Comparison of ENCODE assay signal across 8 cellular contexts in the genomic region with DNA sequence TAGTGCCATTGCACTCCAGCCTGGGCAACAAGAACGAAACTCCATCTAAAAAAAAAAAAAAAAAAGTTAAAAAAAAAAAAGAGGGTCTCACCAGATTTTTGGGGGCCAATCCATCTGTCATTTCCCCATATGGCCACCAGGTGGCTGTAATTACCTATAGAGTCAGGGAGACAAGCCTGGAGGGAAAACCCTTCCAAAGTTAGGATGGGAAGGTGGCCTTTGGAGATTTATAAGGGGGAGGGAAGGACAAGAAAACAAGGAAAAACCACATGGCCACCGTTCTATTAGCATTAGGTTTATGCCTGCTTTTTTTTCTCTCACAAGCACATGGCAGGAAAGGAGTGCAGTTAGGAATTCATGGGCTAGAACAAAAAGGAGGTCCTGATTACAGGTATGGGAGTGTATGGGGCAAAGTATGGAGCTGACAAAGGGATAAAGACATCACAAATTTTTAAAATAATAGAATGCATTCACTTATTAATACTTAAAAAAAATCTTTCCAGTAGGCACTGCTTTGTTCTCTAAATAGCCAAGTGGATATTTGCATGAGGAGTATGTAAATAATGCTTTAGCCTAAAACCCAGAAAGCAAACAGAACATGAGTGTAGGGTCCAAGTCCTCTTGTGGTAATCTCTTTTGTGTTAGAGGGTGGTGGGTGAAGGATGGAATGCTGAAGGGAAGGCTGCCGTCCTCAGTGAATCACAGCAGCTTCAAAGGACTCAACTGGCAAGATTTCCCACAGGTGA. TPM values are rescaled to one million over a fixed set of nuclear protein-coding genes. Genes with fewer than 3 reads are reported as not detected.
DNase-seq lines count a peak whose midpoint lies in the region; ATAC-seq and TF ChIP-seq lines count a peak whose summit lies in the region.

No MANE protein-coding gene starts in this region.

- DNase-seq in DMS 273 (lab: John Stamatoyannopoulos, UW; ENCODE audit: unreplicated experiment), result peak; percentile 78
- DNase-seq in HEK293T (ENCODE audit: extremely low spot score), result peak; percentile 44
- peak; percentile 17 for DNase-seq in SHP77 treated with DMSO at 0.1 percent for 48 hours (lab: John Stamatoyannopoulos, UW)
- peak in 2 of 3 experiments; percentile 50 to 55 for DNase-seq in effector memory CD8-positive, alpha-beta T cell
- DNase-seq in naive thymus-derived CD8-positive, alpha-beta T cell, result peak in 9 of 10 donors; percentile 42 to 84 (median 64)
- no peak for DNase-seq in DMS114 treated with DMSO at 0.1 percent for 48 hours (lab: John Stamatoyannopoulos, UW; ENCODE audit: unreplicated experiment)
- no peak for DNase-seq in Ammon's horn (ENCODE audit: low spot score)

- H3K27ac Mint-ChIP-seq in effector memory CD8-positive, alpha-beta T cell, result no peak overlapping the region
- peak overlapping the region in 4 of 10 donors; percentile 2 to 65 (median 2) for H3K27ac Mint-ChIP-seq in naive thymus-derived CD8-positive, alpha-beta T cell

- POLR2A ChIA-PET in HEK293T (lab: Yijun Ruan, JAX), result no interaction called here
- POLR2A ChIA-PET in naive thymus-derived CD8-positive, alpha-beta T cell (lab: Charles Lee), result interaction anchor here (0.7 to 5.0 kb wide), 8 partner anchors 8 to 127 kb away, joined by 3 to 20 read pairs (median 5); a partner anchor contains a TSS

- H3K4me3 Mint-ChIP-seq in effector memory CD8-positive, alpha-beta T cell, result no peak overlapping the region
- no peak overlapping the region for H3K4me3 Mint-ChIP-seq in naive thymus-derived CD8-positive, alpha-beta T cell

- no peak for ATAC-seq in effector memory CD8-positive, alpha-beta T cell (replicated peaks)
- ATAC-seq in naive thymus-derived CD8-positive, alpha-beta T cell, result no peak
- ATAC-seq in GM21737 (IDR thresholded peaks at IDR 0.05; ENCODE audit: unreplicated experiment), result no peak

- H3K27me3 Mint-ChIP-seq in effector memory CD8-positive, alpha-beta T cell, result no peaks in the 10 kb centered on the region
- no peaks in the 10 kb centered on the region for H3K27me3 Mint-ChIP-seq in naive thymus-derived CD8-positive, alpha-beta T cell

- CTCF ChIA-PET in HEK293T (lab: Yijun Ruan, JAX), result interaction anchor here (0.6 to 1.5 kb wide), 4 partner anchors 18 to 130 kb away, joined by 3 to 6 read pairs (median 3); no protein-coding TSS in a partner anchor

- no peaks in the 10 kb centered on the region for H3K9me3 Mint-ChIP-seq in effector memory CD8-positive, alpha-beta T cell
- H3K9me3 Mint-ChIP-seq in naive thymus-derived CD8-positive, alpha-beta T cell, result no peaks in the 10 kb centered on the region

- H3K36me3 Mint-ChIP-seq in effector memory CD8-positive, alpha-beta T cell (ENCODE audit: insufficient read depth), result peaks cover 11% of the 10 kb centered on the region
- peaks cover 0 to 19% (median 0%) of the 10 kb centered on the region in 3 donors for H3K36me3 Mint-ChIP-seq in naive thymus-derived CD8-positive, alpha-beta T cell

- peaks cover 16 to 18% of the 10 kb centered on the region in 2 donors for H3K4me1 Mint-ChIP-seq in effector memory CD8-positive, alpha-beta T cell (ENCODE audit: low read depth in 2 of 2)
- H3K4me1 Mint-ChIP-seq in naive thymus-derived CD8-positive, alpha-beta T cell, result peaks cover 23 to 39% (median 25%) of the 10 kb centered on the region in 4 donors

TF ChIP-seq in HEK293T, 16 proteins besides CTCF, POLR2A, EP300 and RAD21:
- peak; percentile 88 for TF ChIP-seq ZNF384 (IDR thresholded peaks at IDR 0.05)
- no peak for TF ChIP-seq NFRKB (IDR thresholded peaks at IDR 0.05)
- TF ChIP-seq SUZ12 (IDR thresholded peaks at IDR 0.05), result no peak

RNA-seq across cellular contexts. Expression of a gene that starts 5.1 kb away (rescaled TPM):
- total RNA-seq in naive thymus-derived CD8-positive, alpha-beta T cell, result 1 to 10 TPM; 8.5 to 9.8 TPM
- polyA plus RNA-seq in naive thymus-derived CD8-positive, alpha-beta T cell, result 1 to 10 TPM; 3.5 to 6.0 (median 5.1) TPM

RNA-seq across cellular contexts. Expression of a gene that starts 5.5 kb away (rescaled TPM):
- total RNA-seq in naive thymus-derived CD8-positive, alpha-beta T cell, result 10 to 100 TPM; 16.0 to 24.1 TPM
- 100 to 1,000 TPM; 125 to 169 (median 152) TPM for polyA plus RNA-seq in naive thymus-derived CD8-positive, alpha-beta T cell

RNA-seq across cellular contexts. Expression of a gene that starts 8.0 kb away (rescaled TPM):
- total RNA-seq in naive thymus-derived CD8-positive, alpha-beta T cell, result 1 to 10 TPM; 6.9 to 7.2 TPM
- polyA plus RNA-seq in naive thymus-derived CD8-positive, alpha-beta T cell, result not detected

RNA-seq across cellular contexts. Expression of a gene that starts 25.7 kb away (rescaled TPM):
- total RNA-seq in naive thymus-derived CD8-positive, alpha-beta T cell, result 100 to 1,000 TPM; 277 to 281 TPM
- polyA plus RNA-seq in naive thymus-derived CD8-positive, alpha-beta T cell, result 10 to 100 TPM in 2 of 3 donors, 1 to 10 TPM in 1; 4.3 to 29.2 (median 15.5) TPM

RNA-seq across cellular contexts. Expression of a gene that starts 28.8 kb away (rescaled TPM):
- 100 to 1,000 TPM; 113 TPM for total RNA-seq in naive thymus-derived CD8-positive, alpha-beta T cell
- 1 to 10 TPM in 2 of 3 donors, under 1 TPM in 1; 0.28 to 1.2 (median 1.0) TPM for polyA plus RNA-seq in naive thymus-derived CD8-positive, alpha-beta T cell

Comparison
In these comparisons a context has a peak if more than half of its experiments do, and no peak if none do; other contexts are left out.
1. DNase-seq: peak in DMS 273 (single experiment), HEK293T (single experiment), SHP77 treated with DMSO at 0.1 percent for 48 hours (single experiment), effector memory CD8-positive, alpha-beta T cell (2 of 3) and naive thymus-derived CD8-positive, alpha-beta T cell (9 of 10); none in DMS114 treated with DMSO at 0.1 percent for 48 hours (single experiment) and Ammon's horn (single experiment).